Comparison of ENCODE assay signal across 8 cellular contexts in genomic region chr16:84672276-84673202, GRCh38. TPM values are rescaled to one million over a fixed set of nuclear protein-coding genes. Genes with fewer than 3 reads are reported as not detected.
A peak's percentile ranks its signal among the peaks of the same experiment; 100 is the strongest.
DNase-seq lines count a peak whose midpoint lies in the region; ATAC-seq and TF ChIP-seq lines count a peak whose summit lies in the region.

No MANE protein-coding gene starts in this region.

- no peak overlapping the region for H3K27ac Mint-ChIP-seq in T-helper 2 cell treated with Interferon-gamma antibody and Interleukin-4, amounts not matched to agents 5 μg/mL and 100 μg/mL, for 36 hours

- H3K4me1 Mint-ChIP-seq in T-helper 2 cell treated with Interferon-gamma antibody and Interleukin-4, amounts not matched to agents 5 μg/mL and 100 μg/mL, for 36 hours (ENCODE audit: low read depth) = peaks cover 3% of the 10 kb centered on the region

- no peak overlapping the region for H3K4me3 Mint-ChIP-seq in T-helper 2 cell treated with Interferon-gamma antibody and Interleukin-4, amounts not matched to agents 5 μg/mL and 100 μg/mL, for 36 hours

- TF ChIP-seq EP300 in sigmoid colon (IDR thresholded peaks at IDR 0.05) = no peak

- TF ChIP-seq POLR2A in adrenal gland (IDR thresholded peaks at IDR 0.05) = no peak
- no peak for TF ChIP-seq POLR2A in sigmoid colon (IDR thresholded peaks at IDR 0.05)

- H3K9me3 Mint-ChIP-seq in T-helper 2 cell treated with Interferon-gamma antibody and Interleukin-4, amounts not matched to agents 5 μg/mL and 100 μg/mL, for 36 hours = no peaks in the 10 kb centered on the region

- DNase-seq in NCI-H2227 (lab: John Stamatoyannopoulos, UW; ENCODE audit: unreplicated experiment) (peak; percentile 48), NCI-H2227 treated with DMSO at 0.1 percent for 48 hours (lab: John Stamatoyannopoulos, UW) (no peak), adrenal gland (peak; percentile 71 to 92 (median 81)), right atrium auricular region (ENCODE audit: low spot score) (peak; percentile 84), sigmoid colon (peak; percentile 89)
- DNase-seq in T-helper 2 cell treated with Interferon-gamma antibody and Interleukin-4, amounts not matched to agents 5 μg/mL and 100 μg/mL, for 36 hours (ENCODE audit: low spot score) = peak; percentile 67

- H3K4me1 ChIP-seq in adrenal gland (replicated peaks in 1 of 2) (no peaks in the 10 kb centered on the region), right atrium auricular region (no peaks in the 10 kb centered on the region), sigmoid colon (peaks cover 0 to 6% (median under 1%) of the 10 kb centered on the region in 4 donors)

- intact Hi-C loops in adrenal gland (cut with DNase I) (loop anchor here in 1 of 2 donors (5.0 kb wide), 1 partner anchor 55 kb away; no protein-coding TSS in a partner anchor), sigmoid colon (cut with DNase I) (loop anchor here (1.0 to 5.0 kb wide), 2 partner anchors 54 to 300 kb away; no protein-coding TSS in a partner anchor)

- no peak for ATAC-seq in HG03469 (IDR thresholded peaks at IDR 0.05; ENCODE audit: unreplicated experiment)

- H3K27ac ChIP-seq in adrenal gland (no peak overlapping the region), right atrium auricular region (no peak overlapping the region), sigmoid colon (no peak overlapping the region)

- peak; percentile 81 for TF ChIP-seq CTCF in LNCAP (IDR thresholded peaks at IDR 0.05)
- peak; percentile 75 to 94 (median 90) for TF ChIP-seq CTCF in adrenal gland (IDR thresholded peaks at IDR 0.05)
- peak; percentile 91 to 92 for TF ChIP-seq CTCF in right atrium auricular region (IDR thresholded peaks at IDR 0.05)
- peak; percentile 81 to 89 (median 88) for TF ChIP-seq CTCF in sigmoid colon (IDR thresholded peaks at IDR 0.05)

- H3K36me3 Mint-ChIP-seq in T-helper 2 cell treated with Interferon-gamma antibody and Interleukin-4, amounts not matched to agents 5 μg/mL and 100 μg/mL, for 36 hours (ENCODE audit: low read depth) = no peaks in the 10 kb centered on the region

- H3K36me3 ChIP-seq in adrenal gland (replicated peaks in 1 of 2) (no peaks in the 10 kb centered on the region), right atrium auricular region (no peaks in the 10 kb centered on the region), sigmoid colon (no peaks in the 10 kb centered on the region)

- 34 to 56% (median 51%) methylated on average over 17 to 26 of the region's 26 CpGs for WGBS in adrenal gland, 4 donors
- WGBS in sigmoid colon, 2 donors = 48 to 58% methylated on average over 26 of the region's 26 CpGs

- no peaks in the 10 kb centered on the region for H3K27me3 ChIP-seq in adrenal gland
- no peaks in the 10 kb centered on the region for H3K27me3 ChIP-seq in right atrium auricular region
- H3K27me3 ChIP-seq in sigmoid colon = no peaks in the 10 kb centered on the region

- H3K9me3 ChIP-seq in adrenal gland (replicated peaks in 1 of 3) (no peaks in the 10 kb centered on the region), right atrium auricular region (no peaks in the 10 kb centered on the region), sigmoid colon (no peaks in the 10 kb centered on the region)

- no peak overlapping the region for H3K4me3 ChIP-seq in adrenal gland
- H3K4me3 ChIP-seq in right atrium auricular region = no peak overlapping the region
- H3K4me3 ChIP-seq in sigmoid colon = no peak overlapping the region

- peaks cover 5% of the 10 kb centered on the region for H3K27me3 Mint-ChIP-seq in T-helper 2 cell treated with Interferon-gamma antibody and Interleukin-4, amounts not matched to agents 5 μg/mL and 100 μg/mL, for 36 hours (ENCODE audit: low read depth)

RNA-seq across cellular contexts. Expression of gene KLHL36, which starts 24.2 kb away (rescaled TPM):
- total RNA-seq in adrenal gland (10 to 100 TPM; 35.5 to 81.6 (median 60.4) TPM), right atrium auricular region (10 to 100 TPM; 36.2 to 44.1 TPM), sigmoid colon (10 to 100 TPM; 40.0 to 45.9 (median 43.3) TPM)
- polyA plus RNA-seq in adrenal gland (10 to 100 TPM; 10.7 to 25.2 (median 22.8) TPM), sigmoid colon (10 to 100 TPM; 14.4 to 30.6 (median 15.0) TPM)

RNA-seq across cellular contexts. Expression of gene USP10, which starts 27.3 kb away (rescaled TPM):
- total RNA-seq in adrenal gland (100 to 1,000 TPM in 1 of 8 donors, 10 to 100 TPM in 7; 38.5 to 110 (median 65.0) TPM), right atrium auricular region (10 to 100 TPM; 44.9 to 52.3 TPM), sigmoid colon (10 to 100 TPM; 43.9 to 64.3 (median 53.1) TPM)
- polyA plus RNA-seq in adrenal gland (100 to 1,000 TPM in 1 of 3 donors, 10 to 100 TPM in 2; 16.2 to 154 (median 18.2) TPM), sigmoid colon (10 to 100 TPM; 17.1 to 36.7 (median 31.2) TPM)

RNA-seq across cellular contexts. Expression of gene COTL1, which starts 54.7 kb away (rescaled TPM):
- total RNA-seq in adrenal gland = 10 to 100 TPM; 30.0 to 93.8 (median 61.8) TPM
- polyA plus RNA-seq in adrenal gland = 10 to 100 TPM; 45.4 to 54.5 (median 53.0) TPM
- 10 to 100 TPM in 1 of 2 donors, 1 to 10 TPM in 1; 8.0 to 27.1 TPM for total RNA-seq in right atrium auricular region
- 10 to 100 TPM; 34.6 to 48.6 (median 37.8) TPM for total RNA-seq in sigmoid colon
- 100 to 1,000 TPM in 1 of 3 donors, 10 to 100 TPM in 2; 60.1 to 160 (median 96.6) TPM for polyA plus RNA-seq in sigmoid colon
